ENCODE assay signal across 11 cellular contexts in the genomic region with DNA sequence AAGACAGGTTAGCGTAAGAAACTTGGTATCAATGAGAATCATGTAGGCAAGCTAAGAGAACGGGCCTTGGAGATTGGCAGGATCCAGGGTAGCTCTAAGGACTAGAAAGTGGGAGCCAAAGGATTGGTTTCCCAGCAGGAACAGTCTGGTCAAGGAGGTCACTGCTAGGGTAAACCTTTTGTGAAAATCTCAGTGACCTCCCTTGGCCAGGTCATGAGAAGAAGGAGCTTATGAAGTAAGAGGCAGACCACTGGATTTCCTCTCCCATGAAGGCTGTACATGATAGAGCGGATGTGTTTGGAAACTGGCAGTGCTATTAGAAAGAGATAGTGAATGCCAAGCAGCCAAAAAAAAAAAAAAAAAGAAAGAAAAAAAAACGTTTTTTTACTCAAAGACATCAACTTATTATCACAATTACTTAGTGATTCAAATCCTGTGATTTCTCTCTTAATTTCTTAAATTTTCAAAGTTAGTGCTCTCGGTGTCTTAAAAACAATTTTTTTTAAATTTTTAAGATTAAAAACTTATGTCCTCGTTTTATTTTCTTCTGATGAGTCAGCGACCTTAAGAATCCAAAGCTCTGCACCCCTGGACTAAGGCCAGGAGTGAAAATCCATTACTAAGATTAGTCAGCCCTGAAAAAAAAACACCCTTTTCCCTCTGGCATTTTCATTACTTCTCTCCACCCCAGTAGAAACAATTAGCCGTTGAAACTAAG.
A peak's percentile ranks its signal among the peaks of the same experiment; 100 is the strongest.
DNase-seq lines count a peak whose midpoint lies in the region; ATAC-seq and TF ChIP-seq lines count a peak whose summit lies in the region.
"Had no signal": no experiment of that assay in that cellular context is flagged by ENCODE, and none has a peak within 500 bp of the region (broad histone marks: within the 10 kb centered on the region; RNA-seq: fewer than 3 reads in every experiment).

No MANE protein-coding gene starts in this region.

- no peak for TF ChIP-seq CTCF in Panc1 (IDR thresholded peaks at IDR 0.05)
- no peak for TF ChIP-seq CTCF in esophagus squamous epithelium (IDR thresholded peaks at IDR 0.05)
- no peak for TF ChIP-seq CTCF in omental fat pad (IDR thresholded peaks at IDR 0.05)
- no peak for TF ChIP-seq CTCF in endothelial cell (IDR thresholded peaks at IDR 0.05; ENCODE audit: unreplicated experiment)
- TF ChIP-seq CTCF in WTC11 (IDR thresholded peaks at IDR 0.05), result no peak

- H3K36me3 ChIP-seq in Panc1 (ENCODE audit: control insufficient read depth, insufficient read depth, low read length) (no peaks in the 10 kb centered on the region), esophagus squamous epithelium (no peaks in the 10 kb centered on the region)
- H3K36me3 ChIP-seq: neutrophil had no signal

- H3K27ac Mint-ChIP-seq in endothelial cell (ENCODE audit: unreplicated experiment) (no peak overlapping the region), WTC11 (no peak overlapping the region)
- H3K27ac Mint-ChIP-seq: activated T-cell treated with anti-CD3 and anti-CD28 coated beads, Interleukin-2, amount 50 U/mL, for 72 hours had no signal

- 15 to 22% methylated on average over 8 of the region's 8 CpGs for WGBS in esophagus squamous epithelium, 2 donors

- ATAC-seq in Panc1 (no peak), omental fat pad (ENCODE audit: low FRiP score) (peak; percentile 85), WTC11 (no peak), GM21528 (IDR thresholded peaks at IDR 0.05; ENCODE audit: low FRiP score, unreplicated experiment) (no peak)
- ATAC-seq: activated T-cell treated with anti-CD3 and anti-CD28 coated beads, Interleukin-2, amount 50 U/mL, for 72 hours had no signal

- H3K9me3 ChIP-seq in Panc1 (ENCODE audit: control insufficient read depth, insufficient read depth, low read depth, low read length) (no peaks in the 10 kb centered on the region), esophagus squamous epithelium (no peaks in the 10 kb centered on the region)
- H3K9me3 ChIP-seq: neutrophil had no signal

- no peaks in the 10 kb centered on the region for H3K9me3 Mint-ChIP-seq in endothelial cell (ENCODE audit: unreplicated experiment)
- no peaks in the 10 kb centered on the region for H3K9me3 Mint-ChIP-seq in WTC11
- H3K9me3 Mint-ChIP-seq: activated T-cell treated with anti-CD3 and anti-CD28 coated beads, Interleukin-2, amount 50 U/mL, for 72 hours had no signal

- CTCF ChIA-PET in Panc1 (lab: Charles Lee) (no interaction called here), WTC11 (lab: Charles Lee) (interaction anchor here (1.2 kb wide), 1 partner anchor 30 kb away, joined by 4 read pairs; no protein-coding TSS in a partner anchor)

- H3K4me1 Mint-ChIP-seq in endothelial cell (ENCODE audit: unreplicated experiment) (no peaks in the 10 kb centered on the region), WTC11 (no peaks in the 10 kb centered on the region)

- H3K27ac ChIP-seq in Panc1 (ENCODE audit: low read length) (no peak overlapping the region), esophagus squamous epithelium (peak overlapping the region; percentile 70 to 88 (median 86))
- H3K27ac ChIP-seq: neutrophil had no signal

- H3K27me3 Mint-ChIP-seq in endothelial cell (ENCODE audit: unreplicated experiment), result no peaks in the 10 kb centered on the region
- no peaks in the 10 kb centered on the region for H3K27me3 Mint-ChIP-seq in WTC11 (ENCODE audit: low read depth)

- BruUV-seq in Panc1 (replicated peaks; lab: Mats Ljungman, UMichigan), result no TSS peak

- intact Hi-C loops in Panc1 (cut with micrococcal nuclease; ENCODE audit: unreplicated experiment), result no loop called here
- intact Hi-C loops in esophagus squamous epithelium (cut with DNase I), result no loop called here

- H3K4me1 ChIP-seq in Panc1 (ENCODE audit: control insufficient read depth, insufficient read depth, low read length), result no peaks in the 10 kb centered on the region
- H3K4me1 ChIP-seq in esophagus squamous epithelium, result peaks cover 8 to 63% (median 21%) of the 10 kb centered on the region in 3 donors

- H3K4me3 Mint-ChIP-seq in endothelial cell (ENCODE audit: unreplicated experiment) (no peak overlapping the region), WTC11 (no peak overlapping the region)
- H3K4me3 Mint-ChIP-seq: activated T-cell treated with anti-CD3 and anti-CD28 coated beads, Interleukin-2, amount 50 U/mL, for 72 hours had no signal

- no peak for TF ChIP-seq POLR2A in esophagus squamous epithelium (IDR thresholded peaks at IDR 0.05)

- DNase-seq in AG08396 (ENCODE audit: low spot score) (peak; percentile 73), Panc1 (ENCODE audit: low read depth, low spot score) (peak; percentile 17), esophagus squamous epithelium (lab: John Stamatoyannopoulos, UW) (no peak), omental fat pad (ENCODE audit: low spot score) (no peak), endothelial cell (ENCODE audit: low spot score) (no peak), WTC11 (ENCODE audit: low spot score) (no peak), Kasumi-1 (lab: John Stamatoyannopoulos, UW) (no peak)
- DNase-seq: activated T-cell treated with anti-CD3 and anti-CD28 coated beads, Interleukin-2, amount 50 U/mL, for 72 hours; NCI-H524 had no signal

- in situ Hi-C loops in Panc1 (cut with HindIII; ENCODE audit: low pct_unique_long_range_greater_than_20kb, low sequenced_read_pairs), result no loop called here

- POLR2A ChIA-PET in Panc1 (lab: Charles Lee), result interaction anchor here (0.5 kb wide), 1 partner anchor 46 kb away, joined by 3 read pairs; no protein-coding TSS in a partner anchor
- POLR2A ChIA-PET in WTC11 (lab: Charles Lee), result no interaction called here

- H3K36me3 Mint-ChIP-seq in endothelial cell (ENCODE audit: low read depth, unreplicated experiment), result no peaks in the 10 kb centered on the region
- no peaks in the 10 kb centered on the region for H3K36me3 Mint-ChIP-seq in WTC11

- H3K4me3 ChIP-seq in Panc1 (ENCODE audit: low read depth in 2 of 2, low read length in 2 of 2) (peak overlapping the region in 1 of 2 experiments; percentile 3; a peak in 1 of 4 replicates), esophagus squamous epithelium (peak overlapping the region in 1 of 4 donors; percentile 27)

- H3K27me3 ChIP-seq in Panc1 (ENCODE audit: control insufficient read depth, insufficient read depth, low read length) (no peaks in the 10 kb centered on the region), esophagus squamous epithelium (no peaks in the 10 kb centered on the region)
- H3K27me3 ChIP-seq: neutrophil had no signal

TF ChIP-seq in WTC11, 78 proteins besides CTCF, POLR2A, EP300 and RAD21:
- TF ChIP-seq ETV6 (CRISPR knock-in tag; IDR thresholded peaks at IDR 0.05), result no peak
- no peak for TF ChIP-seq IRF2 (CRISPR knock-in tag; IDR thresholded peaks at IDR 0.05; ENCODE audit: borderline replicate concordance, low read depth)

Comparison
In these comparisons a context has a peak if more than half of its experiments do, and no peak if none do; other contexts are left out.
1. DNase-seq: peak in AG08396 (single experiment) and Panc1 (single experiment); none in esophagus squamous epithelium (single experiment), omental fat pad (single experiment), endothelial cell (single experiment), WTC11 (single experiment) and Kasumi-1 (0 of 2).